Comparison of ENCODE assay signal across 18 cellular contexts in genomic region chr18:70330887-70331286, GRCh38.
"Had no signal": no experiment of that assay in that cellular context is flagged by ENCODE, and none has a peak within 500 bp of the region (broad histone marks: within the 10 kb centered on the region; RNA-seq: fewer than 3 reads in every experiment).

No MANE protein-coding gene starts in this region.

- ATAC-seq: activated T-cell treated with anti-CD3 and anti-CD28 coated beads, Interleukin-2, amount 50 U/mL, for 4 hours; heart left ventricle; left colon; mucosa of descending colon; stimulated activated memory B cell treated with anti-CD40 and anti-IgM and Interleukin-4, amounts not matched to agents 10 μg/mL and 1 μg/mL and 100 μg/mL, for 72 hours had no signal

- H3K4me1 Mint-ChIP-seq: memory B cell; stimulated activated memory B cell treated with anti-CD40 and anti-IgM and Interleukin-4, amounts not matched to agents 10 μg/mL and 1 μg/mL and 100 μg/mL, for 72 hours had no signal

- H3K27ac Mint-ChIP-seq: activated naive CD8-positive, alpha-beta T cell treated with anti-CD3 and anti-CD28 coated beads for 36 hours; activated T-helper 2 cell treated with anti-CD3 and anti-CD28 coated beads, Interferon-gamma antibody, Interleukin-2, Interleukin-4, amounts not matched to agents 10 μg/mL and 5 μg/mL and 100 μg/mL, durations not matched to agents 14 hours and 24 hours and 36 hours; memory B cell; stimulated activated memory B cell treated with anti-CD40 and anti-IgM and Interleukin-4, amounts not matched to agents 10 μg/mL and 1 μg/mL and 100 μg/mL, for 72 hours had no signal

- H3K27me3 ChIP-seq: heart left ventricle, sigmoid colon, upper lobe of left lung had no signal

- DNase-seq: activated CD8-positive, alpha-beta memory T cell treated with anti-CD3 and anti-CD28 coated beads, Interleukin-2, amount 50 U/mL, for 48 hours; activated naive CD4-positive, alpha-beta T cell treated with Interleukin-2 at 50 U/mL for 16 hours; activated naive CD8-positive, alpha-beta T cell treated with anti-CD3 and anti-CD28 coated beads for 36 hours; activated T-cell treated with anti-CD3 and anti-CD28 coated beads, Interleukin-2, amount 50 U/mL, for 4 hours; amniotic stem cell; cortex of kidney; heart left ventricle; left colon; mucosa of descending colon; occipital lobe; sigmoid colon; stimulated activated CD4-positive, alpha-beta T cell treated with anti-CD3 and anti-CD28 coated beads, Interleukin-15, amount 100 ng/mL, for 24 hours; T-helper 1 cell; upper lobe of left lung had no signal

- H3K9me3 ChIP-seq: upper lobe of left lung had no signal

- H3K4me3 Mint-ChIP-seq: activated naive CD8-positive, alpha-beta T cell treated with anti-CD3 and anti-CD28 coated beads for 36 hours; activated T-cell treated with anti-CD3 and anti-CD28 coated beads, Interleukin-2, amount 50 U/mL, for 4 hours; memory B cell; stimulated activated memory B cell treated with anti-CD40 and anti-IgM and Interleukin-4, amounts not matched to agents 10 μg/mL and 1 μg/mL and 100 μg/mL, for 72 hours had no signal

- H3K9me3 Mint-ChIP-seq: activated T-helper 2 cell treated with anti-CD3 and anti-CD28 coated beads, Interferon-gamma antibody, Interleukin-2, Interleukin-4, amounts not matched to agents 10 μg/mL and 5 μg/mL and 100 μg/mL, durations not matched to agents 14 hours and 24 hours and 36 hours had no signal

- H3K27ac ChIP-seq: heart left ventricle, sigmoid colon, upper lobe of left lung had no signal

- H3K4me3 ChIP-seq: heart left ventricle, mucosa of descending colon, sigmoid colon, smooth muscle cell, upper lobe of left lung had no signal

- H3K27me3 Mint-ChIP-seq: activated naive CD8-positive, alpha-beta T cell treated with anti-CD3 and anti-CD28 coated beads for 36 hours; stimulated activated memory B cell treated with anti-CD40 and anti-IgM and Interleukin-4, amounts not matched to agents 10 μg/mL and 1 μg/mL and 100 μg/mL, for 72 hours had no signal
